In the genomic region with DNA sequence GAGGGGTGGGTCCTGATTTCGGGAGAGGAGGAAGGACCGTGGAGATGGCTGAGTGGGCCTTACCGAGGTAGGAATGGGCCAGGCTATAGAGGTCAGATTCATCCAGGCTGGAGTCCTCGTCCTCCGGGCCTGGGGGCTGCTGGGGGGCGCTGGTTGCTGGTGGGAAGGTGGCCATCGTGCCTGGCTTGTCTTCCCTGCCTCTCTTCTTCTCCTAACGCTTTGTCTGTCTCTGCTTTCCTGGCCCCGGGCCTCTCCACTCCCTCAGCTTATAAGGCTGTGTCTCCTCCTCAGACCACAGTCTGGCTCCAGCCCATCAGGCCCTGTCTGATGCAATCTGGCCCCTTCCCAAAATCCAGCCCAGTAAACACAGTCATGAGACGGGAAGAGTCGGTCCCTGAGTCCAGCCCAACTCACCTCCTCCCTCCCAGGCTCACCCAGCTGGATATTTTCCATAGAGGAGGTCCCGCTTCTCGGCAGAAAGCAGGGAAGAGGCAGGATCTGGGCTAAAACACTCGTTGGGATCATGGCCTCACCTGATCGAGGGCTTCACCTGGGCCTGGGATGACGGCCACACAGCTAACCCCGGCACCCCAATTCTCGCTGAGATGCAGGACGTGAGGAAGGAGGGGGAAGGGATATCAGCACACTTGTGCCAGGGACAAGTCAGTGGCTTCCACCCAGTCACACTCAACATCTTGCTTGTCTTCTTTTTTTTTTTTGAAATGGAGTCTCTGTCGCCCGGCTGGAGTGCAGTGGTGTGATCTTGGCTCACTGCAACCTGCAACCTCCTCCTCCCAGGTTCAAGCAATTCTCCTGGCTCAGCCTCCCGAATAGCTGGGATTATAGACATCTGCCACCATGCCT, we compare ENCODE assay signal across 8 cellular contexts. TPM values are rescaled to one million over a fixed set of nuclear protein-coding genes. Genes with fewer than 3 reads are reported as not detected.
DNase-seq lines count a peak whose midpoint lies in the region; ATAC-seq and TF ChIP-seq lines count a peak whose summit lies in the region.

A gene with protein sequence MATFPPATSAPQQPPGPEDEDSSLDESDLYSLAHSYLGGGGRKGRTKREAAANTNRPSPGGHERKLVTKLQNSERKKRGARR (minus strand): TSS at position 242 of the 864 bp plus-strand sequence. CDS start 67 bp downstream, at position 175.

- ATAC-seq in mucosa of descending colon (peak; percentile 72), GM21367 (IDR thresholded peaks at IDR 0.05; ENCODE audit: unreplicated experiment) (no peak)

- TF ChIP-seq POLR2A in uterus (IDR thresholded peaks at IDR 0.05) = peak; percentile 89 to 91

- no peak within 1 kb of the TSS for H3K9ac ChIP-seq in endodermal cell (ENCODE audit: extremely low read depth, low read length, poor library complexity, severe bottlenecking)

- POLR2A ChIA-PET in AG04449 (lab: Yijun Ruan, JAX) = no interaction called here

- CTCF ChIA-PET in AG04449 (lab: Yijun Ruan, JAX) = no interaction called here

- H3K4me1 Mint-ChIP-seq in endodermal cell = no peaks in the 10 kb centered on the region

- H3K36me3 ChIP-seq in endodermal cell (ENCODE audit: control insufficient read depth, insufficient read depth, low read length) = no peaks in the 10 kb centered on the region
- H3K36me3 ChIP-seq in mucosa of descending colon (ENCODE audit: low read depth) = no peaks in the 10 kb centered on the region
- H3K36me3 ChIP-seq in uterus = no peaks in the 10 kb centered on the region

- no peaks in the 10 kb centered on the region for H3K27me3 Mint-ChIP-seq in endodermal cell (ENCODE audit: insufficient read depth)

- no peaks in the 10 kb centered on the region for H3K36me3 Mint-ChIP-seq in endodermal cell (ENCODE audit: low read depth)

- no peaks in the 10 kb centered on the region for H3K27me3 ChIP-seq in endodermal cell (ENCODE audit: control insufficient read depth, insufficient read depth, low read length, poor library complexity, severe bottlenecking)
- H3K27me3 ChIP-seq in uterus = no peaks in the 10 kb centered on the region

- H3K4me3 Mint-ChIP-seq in endodermal cell = no peak within 1 kb of the TSS

- DNase-seq in AG04449 (ENCODE audit: low read depth, low spot score) (peak; percentile 71), NCI-H2196 treated with DMSO at 0.1 percent for 48 hours (lab: John Stamatoyannopoulos, UW; ENCODE audit: unreplicated experiment) (peak; percentile 80), endodermal cell (peak; percentile 52), mucosa of descending colon (peak; percentile 89 to 93 (median 90)), uterus (peak; percentile 99), SIG-M5 (lab: John Stamatoyannopoulos, UW) (no peak)
- DNase-seq in activated CD4-positive, alpha-beta T cell treated with anti-CD3 and anti-CD28 coated beads for 1 hour = no peak

- no peak for TF ChIP-seq CTCF in AG04449 (IDR thresholded peaks at IDR 0.05; ENCODE audit: insufficient read depth, low read length, missing control alignments)
- no peak for TF ChIP-seq CTCF in endodermal cell (conservative IDR thresholded peaks at IDR 0.05)
- TF ChIP-seq CTCF in mucosa of descending colon (IDR thresholded peaks at IDR 0.05) = no peak
- peak in 1 of 4 experiments; percentile 8 for TF ChIP-seq CTCF in uterus (IDR thresholded peaks at IDR 0.05)

- H3K4me3 ChIP-seq in AG04449 (ENCODE audit: low read depth, low read length) = peak within 1 kb of the TSS; percentile 58
- H3K4me3 ChIP-seq in endodermal cell (ENCODE audit: low read length) = no peak within 1 kb of the TSS
- peak within 1 kb of the TSS; percentile 20 for H3K4me3 ChIP-seq in mucosa of descending colon
- peak within 1 kb of the TSS; percentile 63 to 78 for H3K4me3 ChIP-seq in uterus

- 87% methylated on average over 10 to 22 of the region's 22 CpGs for WGBS in endodermal cell (ENCODE audit: insufficient coverage in 1 of 2, insufficient read length in 1 of 2), 2 experiments

- H3K27ac ChIP-seq in endodermal cell (ENCODE audit: low read depth, low read length) (no peak within 1 kb of the TSS), uterus (peak within 1 kb of the TSS; percentile 98)

- no peaks in the 10 kb centered on the region for H3K4me1 ChIP-seq in endodermal cell (ENCODE audit: control insufficient read depth, insufficient read depth, low read length)
- peaks cover 27% of the 10 kb centered on the region for H3K4me1 ChIP-seq in mucosa of descending colon (ENCODE audit: low read depth)
- no peaks in the 10 kb centered on the region for H3K4me1 ChIP-seq in uterus

- H3K27ac Mint-ChIP-seq in endodermal cell = peak within 1 kb of the TSS; percentile 82

- intact Hi-C loops in mucosa of descending colon (cut with DNase I, micrococcal nuclease) = no loop called here
- intact Hi-C loops in uterus (cut with DNase I; ENCODE audit: low total_unique reads) = no loop called here

- H3K9me3 Mint-ChIP-seq in endodermal cell = no peaks in the 10 kb centered on the region

- no peaks in the 10 kb centered on the region for H3K9me3 ChIP-seq in endodermal cell (ENCODE audit: control insufficient read depth, low read length)
- H3K9me3 ChIP-seq in mucosa of descending colon = no peaks in the 10 kb centered on the region
- H3K9me3 ChIP-seq in uterus = no peaks in the 10 kb centered on the region

RNA-seq across cellular contexts. Expression of the gene that starts here (rescaled TPM):
- total RNA-seq in endodermal cell (not detected), mucosa of descending colon (100 to 1,000 TPM in 2 of 3 donors, 10 to 100 TPM in 1; 51.7 to 145 (median 129) TPM), uterus (10 to 100 TPM in 3 of 4 donors, 1 to 10 TPM in 1; 7.3 to 81.1 (median 18.4) TPM)
- 0.14 TPM for polyA plus RNA-seq in endodermal cell (2013, experiment 1 of 2)
- not detected for polyA plus RNA-seq in endodermal cell (2013, experiment 2 of 2)

Comparison
In these comparisons a context has a peak if more than half of its experiments do, and no peak if none do; other contexts are left out.
1. RNA of the gene that starts here (total RNA-seq): 51.7 to 145 TPM in mucosa of descending colon and 7.3 to 81.1 TPM in uterus; not detected in endodermal cell; every median in the first group is over 4 times any median in the second.
2. Peak in DNase-seq in endodermal cell; RNA of the gene not detected or under 1 TPM.
3. DNase-seq: peak in AG04449 (single experiment), NCI-H2196 treated with DMSO at 0.1 percent for 48 hours (single experiment), mucosa of descending colon (3 of 3) and uterus (2 of 2); none in SIG-M5 (single experiment) and activated CD4-positive, alpha-beta T cell treated with anti-CD3 and anti-CD28 coated beads for 1 hour (single experiment).